In the genomic region with DNA sequence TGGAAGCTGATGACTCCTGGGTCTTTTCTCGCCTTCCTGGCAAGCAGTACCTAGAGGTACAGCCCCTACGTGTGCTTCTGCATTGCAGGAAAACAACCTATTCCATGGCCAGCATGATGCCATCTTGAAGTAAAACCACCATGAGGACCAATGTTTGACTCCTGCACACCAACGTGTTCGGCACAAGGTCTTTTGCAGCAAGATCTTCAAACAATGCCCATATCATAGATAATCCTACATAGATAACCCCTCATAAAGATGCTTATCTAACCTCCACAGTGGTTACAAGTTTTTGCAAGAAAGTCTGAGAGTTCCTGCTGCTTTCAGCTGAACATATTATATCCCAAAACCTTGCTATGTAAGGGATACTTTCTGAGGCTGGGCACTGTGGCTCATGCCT, we compare ENCODE assay signal across 27 cellular contexts.
"Had no signal": no experiment of that assay in that cellular context is flagged by ENCODE, and none has a peak within 500 bp of the region (broad histone marks: within the 10 kb centered on the region; RNA-seq: fewer than 3 reads in every experiment).

No MANE protein-coding gene starts in this region.

- H3K4me3 ChIP-seq: coronary artery, esophagus muscularis mucosa, gastrocnemius medialis, heart left ventricle had no signal

- H3K36me3 ChIP-seq: brain microvascular endothelial cell, esophagus muscularis mucosa, gastrocnemius medialis, heart left ventricle had no signal

- H3K27ac ChIP-seq: brain microvascular endothelial cell, coronary artery, esophagus muscularis mucosa, foreskin keratinocyte, gastrocnemius medialis, heart left ventricle had no signal

- ATAC-seq: activated CD4-positive, alpha-beta T cell treated with anti-CD3 and anti-CD28 coated beads for 36 hours; activated CD8-positive, alpha-beta memory T cell treated with anti-CD3 and anti-CD28 coated beads, Interleukin-2, amount 10 ng/mL, durations not matched to agents 7 days and 5 days; activated CD8-positive, alpha-beta T cell treated with anti-CD3 and anti-CD28 coated beads, Interleukin-2, amount 10 ng/mL, durations not matched to agents 7 days and 5 days; activated T-cell treated with anti-CD3 and anti-CD28 coated beads, Interleukin-2, amount 50 U/mL, for 72 hours; activated T-helper 17 cell treated with anti-CD3 and anti-CD28 coated beads, Interleukin-2, amount 50 U/mL, for 72 hours; effector memory CD8-positive, alpha-beta T cell; foreskin keratinocyte; gastrocnemius medialis; heart left ventricle had no signal

- H3K4me1 ChIP-seq: esophagus muscularis mucosa, foreskin keratinocyte, gastrocnemius medialis, heart left ventricle had no signal

- DNase-seq: activated CD4-positive, alpha-beta memory T cell treated with anti-CD3 and anti-CD28 coated beads for 36 hours; activated CD4-positive, alpha-beta T cell treated with anti-CD3 and anti-CD28 coated beads for 36 hours; activated CD4-positive, alpha-beta T cell treated with anti-CD3 and anti-CD28 coated beads, Interleukin-2, amount 10 ng/mL, durations not matched to agents 24 days and 14 days; activated CD4-positive, CD25-positive, alpha-beta regulatory T cell; activated CD4-positive, CD25-positive, alpha-beta regulatory T cell treated with anti-CD3 and anti-CD28 coated beads, Interleukin-2, amount 50 U/mL, for 72 hours; activated CD8-positive, alpha-beta memory T cell treated with anti-CD3 and anti-CD28 coated beads, Interleukin-2, amount 10 ng/mL, durations not matched to agents 7 days and 5 days; activated CD8-positive, alpha-beta memory T cell treated with anti-CD3 and anti-CD28 coated beads, Interleukin-2, amount 50 U/mL, for 4 hours; activated CD8-positive, alpha-beta T cell treated with anti-CD3 and anti-CD28 coated beads, Interleukin-2, amount 10 ng/mL, durations not matched to agents 7 days and 5 days; activated effector memory CD4-positive, alpha-beta T cell treated with Interleukin-2 at 50 U/mL for 16 hours; activated gamma-delta T cell treated with Interleukin-2 at 50 U/mL for 16 hours; activated naive CD4-positive, alpha-beta T cell treated with anti-CD3 and anti-CD28 coated beads, Interleukin-2, amount 50 U/mL, for 16 hours; activated naive CD4-positive, alpha-beta T cell treated with Interleukin-2 at 50 U/mL for 16 hours; activated T-cell treated with anti-CD3 and anti-CD28 coated beads, Interleukin-2, amount 50 U/mL, for 1 hour; activated T-cell treated with anti-CD3 and anti-CD28 coated beads, Interleukin-2, amount 50 U/mL, for 72 hours; amniotic stem cell; anterior cingulate cortex; brain microvascular endothelial cell; effector CD4-positive, alpha-beta T cell; effector memory CD8-positive, alpha-beta T cell; erythroblast; foreskin keratinocyte; gastrocnemius medialis; glutamatergic neuron; heart left ventricle had no signal

- H3K9me3 ChIP-seq: esophagus muscularis mucosa, gastrocnemius medialis, heart left ventricle had no signal

- H3K27me3 ChIP-seq: brain microvascular endothelial cell, esophagus muscularis mucosa, foreskin keratinocyte, gastrocnemius medialis, heart left ventricle had no signal
